In genomic region chr1:1013922-1014617, GRCh38 we compare ENCODE assay signal across 6 cellular contexts. TPM values are rescaled to one million over a fixed set of nuclear protein-coding genes. Genes with fewer than 3 reads are reported as not detected.
DNase-seq lines count a peak whose midpoint lies in the region; TF ChIP-seq lines count a peak whose summit lies in the region.

No MANE protein-coding gene starts in this region.

- H3K27ac Mint-ChIP-seq in progenitor cell of endocrine pancreas, result peak overlapping the region; percentile 92

- no peak for TF ChIP-seq CTCF in AG10803 (conservative IDR thresholded peaks at IDR 0.05; ENCODE audit: low read length)
- no peak for TF ChIP-seq CTCF in progenitor cell of endocrine pancreas (IDR thresholded peaks at IDR 0.05; ENCODE audit: unreplicated experiment)
- no peak for TF ChIP-seq CTCF in GM13976 (IDR thresholded peaks at IDR 0.05; ENCODE audit: borderline replicate concordance, control extremely low read depth, extremely low read depth, insufficient read depth, missing control alignments)

- peak overlapping the region; percentile 77 for H3K4me3 Mint-ChIP-seq in progenitor cell of endocrine pancreas (ENCODE audit: low read depth)

- peaks cover 4% of the 10 kb centered on the region for H3K9me3 Mint-ChIP-seq in progenitor cell of endocrine pancreas (ENCODE audit: low read depth)

- DNase-seq in AG10803 (ENCODE audit: low read depth) (peak; percentile 36), NCI-H1694 treated with DMSO at 0.1 percent for 48 hours (lab: John Stamatoyannopoulos, UW) (peak; percentile 52), progenitor cell of endocrine pancreas (ENCODE audit: low spot score, unreplicated experiment) (peak; percentile 10), NCI-H146 treated with DMSO at 0.1 percent for 48 hours (lab: John Stamatoyannopoulos, UW; ENCODE audit: unreplicated experiment) (no peak), GM13976 (ENCODE audit: low spot score) (no peak)

- peaks cover 6% of the 10 kb centered on the region for H3K36me3 Mint-ChIP-seq in progenitor cell of endocrine pancreas (ENCODE audit: insufficient read depth)

- peaks cover 13% of the 10 kb centered on the region for H3K4me1 Mint-ChIP-seq in progenitor cell of endocrine pancreas (ENCODE audit: low read depth)

- H3K27me3 Mint-ChIP-seq in progenitor cell of endocrine pancreas, result peaks cover 1% of the 10 kb centered on the region

- in situ Hi-C loops in GM13976 (cut with MboI; ENCODE audit: low sequenced_read_pairs, unreplicated experiment), result no loop called here

- peak overlapping the region; percentile 70 for H3K4me3 ChIP-seq in AG10803 (ENCODE audit: low read length)

- H3K27ac ChIP-seq in cingulate gyrus (ENCODE audit: low read depth, low read length), result peak overlapping the region; percentile 62

RNA-seq across cellular contexts. Expression of gene ISG15, which starts 0.8 kb away (rescaled TPM):
- total RNA-seq in progenitor cell of endocrine pancreas, result 13.6 and 14.3 TPM in 2 replicates

RNA-seq across cellular contexts. Expression of gene AGRN, which starts 5.8 kb away (rescaled TPM):
- total RNA-seq in progenitor cell of endocrine pancreas, result 330 and 335 TPM in 2 replicates

RNA-seq across cellular contexts. Expression of gene HES4, which starts 14.2 kb away (rescaled TPM):
- 83.8 and 87.4 TPM in 2 replicates for total RNA-seq in progenitor cell of endocrine pancreas

RNA-seq across cellular contexts. Expression of gene PERM1, which starts 32.2 kb away (rescaled TPM):
- not detected in 2 replicates for total RNA-seq in progenitor cell of endocrine pancreas

RNA-seq across cellular contexts. Expression of gene PLEKHN1, which starts 47.8 kb away (rescaled TPM):
- 1.1 and 1.9 TPM in 2 replicates for total RNA-seq in progenitor cell of endocrine pancreas

Comparison
In these comparisons a context has a peak if more than half of its experiments do, and no peak if none do; other contexts are left out.
1. DNase-seq: peak in AG10803 (single experiment), NCI-H1694 treated with DMSO at 0.1 percent for 48 hours (single experiment) and progenitor cell of endocrine pancreas (single experiment); none in NCI-H146 treated with DMSO at 0.1 percent for 48 hours (single experiment) and GM13976 (single experiment).